36 cellular contexts compared by ENCODE assay signal in genomic region chr7:18555968-18556367, GRCh38.
"Had no signal": no experiment of that assay in that cellular context is flagged by ENCODE, and none has a peak within 500 bp of the region (broad histone marks: within the 10 kb centered on the region; RNA-seq: fewer than 3 reads in every experiment).

No MANE protein-coding gene starts in this region.

- H3K27ac Mint-ChIP-seq: activated CD4-positive, alpha-beta memory T cell treated with anti-CD3 and anti-CD28 coated beads for 36 hours; activated naive CD4-positive, alpha-beta T cell treated with anti-CD3 and anti-CD28 coated beads, Interleukin-2, amount 10 ng/mL, durations not matched to agents 7 days and 5 days; activated naive CD8-positive, alpha-beta T cell treated with anti-CD3 and anti-CD28 coated beads, Interleukin-2, amount 10 ng/mL, durations not matched to agents 7 days and 5 days; dendritic cell treated with granulocyte-macrophage colony-stimulating factor and Interleukin-4, amounts not matched to agents 40 ng/mL and 50 ng/mL, for 4 days; mesothelial cell of epicardium; nephron progenitor cell; stimulated activated memory B cell treated with anti-CD40 and anti-IgM and Interleukin-4, amounts not matched to agents 10 μg/mL and 1 μg/mL and 100 μg/mL, for 72 hours; stimulated activated naive CD8-positive, alpha-beta T cell treated with anti-CD3 and anti-CD28 coated beads, Interleukin-15, amount 100 ng/mL, for 72 hours; T-helper 1 cell treated with Interleukin-12 subunit alpha and Interleukin-12 subunit beta and Interleukin-4 antibody, amounts not matched to agents 30 μg/mL and 1 μg/mL, for 36 hours had no signal

- DNase-seq: activated CD4-positive, alpha-beta memory T cell treated with anti-CD3 and anti-CD28 coated beads for 36 hours; activated CD4-positive, alpha-beta T cell treated with anti-CD3 and anti-CD28 coated beads for 48 hours; activated CD8-positive, alpha-beta memory T cell treated with anti-CD3 and anti-CD28 coated beads, Interleukin-2, amount 50 U/mL, for 4 hours; activated gamma-delta T cell; activated naive CD4-positive, alpha-beta T cell treated with anti-CD3 and anti-CD28 coated beads, Interleukin-2, amount 10 ng/mL, durations not matched to agents 7 days and 5 days; activated naive CD8-positive, alpha-beta T cell treated with anti-CD3 and anti-CD28 coated beads, Interleukin-2, amount 10 ng/mL, durations not matched to agents 7 days and 5 days; activated T-cell treated with anti-CD3 and anti-CD28 coated beads, Interleukin-2, amount 50 U/mL, for 1 hour; brain microvascular endothelial cell; central memory CD4-positive, alpha-beta T cell; gastrocnemius medialis; glutamatergic neuron; islet precursor cell; left colon; naive B cell; nephron progenitor cell; pancreas; psoas muscle; stimulated activated CD4-positive, alpha-beta T cell treated with anti-CD3 and anti-CD28 coated beads, Interleukin-1b, Interleukin-23, amount 100 ng/mL, for 48 hours; stimulated activated CD4-positive, alpha-beta T cell treated with anti-CD3 and anti-CD28 coated beads, Interleukin-4, amount 100 ng/mL, for 4 hours; stimulated activated CD8-positive, alpha-beta memory T cell treated with anti-CD3 and anti-CD28 coated beads, Interleukin-4, amount 100 ng/mL, for 48 hours; stimulated activated naive CD8-positive, alpha-beta T cell treated with anti-CD3 and anti-CD28 coated beads, Interleukin-15, amount 100 ng/mL, for 72 hours; substantia nigra; T-helper 9 cell; thyroid gland; upper lobe of left lung had no signal

- H3K9me3 ChIP-seq: gastrocnemius medialis, neutrophil, pancreas, psoas muscle, right atrium auricular region, thyroid gland, upper lobe of left lung, vagina had no signal

- H3K27ac ChIP-seq: brain microvascular endothelial cell, epithelial cell of prostate, hepatocyte, neutrophil, pancreas, psoas muscle, right atrium auricular region, thyroid gland, upper lobe of left lung, vagina had no signal

- H3K27me3 Mint-ChIP-seq: activated CD4-positive, alpha-beta memory T cell treated with anti-CD3 and anti-CD28 coated beads for 36 hours; activated naive CD4-positive, alpha-beta T cell treated with anti-CD3 and anti-CD28 coated beads, Interleukin-2, amount 10 ng/mL, durations not matched to agents 7 days and 5 days; activated naive CD8-positive, alpha-beta T cell treated with anti-CD3 and anti-CD28 coated beads, Interleukin-2, amount 10 ng/mL, durations not matched to agents 7 days and 5 days; dendritic cell treated with granulocyte-macrophage colony-stimulating factor and Interleukin-4, amounts not matched to agents 40 ng/mL and 50 ng/mL, for 4 days; naive B cell; stimulated activated memory B cell treated with anti-CD40 and anti-IgM and Interleukin-4, amounts not matched to agents 10 μg/mL and 1 μg/mL and 100 μg/mL, for 72 hours; stimulated activated naive CD8-positive, alpha-beta T cell treated with anti-CD3 and anti-CD28 coated beads, Interleukin-15, amount 100 ng/mL, for 72 hours had no signal

- H3K36me3 ChIP-seq: brain microvascular endothelial cell, gastrocnemius medialis, neutrophil, pancreas, right atrium auricular region, thyroid gland, upper lobe of left lung, vagina had no signal

- H3K9me3 Mint-ChIP-seq: activated CD4-positive, alpha-beta memory T cell treated with anti-CD3 and anti-CD28 coated beads for 36 hours; activated naive CD4-positive, alpha-beta T cell treated with anti-CD3 and anti-CD28 coated beads, Interleukin-2, amount 10 ng/mL, durations not matched to agents 7 days and 5 days; activated naive CD8-positive, alpha-beta T cell treated with anti-CD3 and anti-CD28 coated beads, Interleukin-2, amount 10 ng/mL, durations not matched to agents 7 days and 5 days; dendritic cell treated with granulocyte-macrophage colony-stimulating factor and Interleukin-4, amounts not matched to agents 40 ng/mL and 50 ng/mL, for 4 days; naive B cell; nephron progenitor cell; T-helper 1 cell treated with Interleukin-12 subunit alpha and Interleukin-12 subunit beta and Interleukin-4 antibody, amounts not matched to agents 30 μg/mL and 1 μg/mL, for 36 hours had no signal

- H3K36me3 Mint-ChIP-seq: activated CD4-positive, alpha-beta memory T cell treated with anti-CD3 and anti-CD28 coated beads for 36 hours; activated naive CD4-positive, alpha-beta T cell treated with anti-CD3 and anti-CD28 coated beads, Interleukin-2, amount 10 ng/mL, durations not matched to agents 7 days and 5 days; activated naive CD8-positive, alpha-beta T cell treated with anti-CD3 and anti-CD28 coated beads, Interleukin-2, amount 10 ng/mL, durations not matched to agents 7 days and 5 days; mesothelial cell of epicardium had no signal

- H3K4me1 Mint-ChIP-seq: activated naive CD4-positive, alpha-beta T cell treated with anti-CD3 and anti-CD28 coated beads, Interleukin-2, amount 10 ng/mL, durations not matched to agents 7 days and 5 days; activated naive CD8-positive, alpha-beta T cell treated with anti-CD3 and anti-CD28 coated beads, Interleukin-2, amount 10 ng/mL, durations not matched to agents 7 days and 5 days; stimulated activated naive CD8-positive, alpha-beta T cell treated with anti-CD3 and anti-CD28 coated beads, Interleukin-15, amount 100 ng/mL, for 72 hours had no signal

- ATAC-seq: activated CD4-positive, CD25-positive, alpha-beta regulatory T cell treated with anti-CD3 and anti-CD28 coated beads, Interleukin-2, amount 50 U/mL, for 24 hours; gastrocnemius medialis; left colon; pancreas; psoas muscle; stimulated activated memory B cell treated with anti-CD40 and anti-IgM and Interleukin-4, amounts not matched to agents 10 μg/mL and 1 μg/mL and 100 μg/mL, for 72 hours; stimulated activated naive CD8-positive, alpha-beta T cell treated with anti-CD3 and anti-CD28 coated beads, Interleukin-15, amount 100 ng/mL, for 72 hours had no signal

- H3K4me3 ChIP-seq: gastrocnemius medialis, hepatocyte, pancreas, psoas muscle, right atrium auricular region, smooth muscle cell, thyroid gland, upper lobe of left lung, vagina had no signal

- H3K27me3 ChIP-seq: brain microvascular endothelial cell, gastrocnemius medialis, hepatocyte, neutrophil, pancreas, right atrium auricular region, thyroid gland, upper lobe of left lung, vagina had no signal

- H3K4me3 Mint-ChIP-seq: activated CD4-positive, alpha-beta memory T cell treated with anti-CD3 and anti-CD28 coated beads for 36 hours; activated naive CD4-positive, alpha-beta T cell treated with anti-CD3 and anti-CD28 coated beads, Interleukin-2, amount 10 ng/mL, durations not matched to agents 7 days and 5 days; activated naive CD8-positive, alpha-beta T cell treated with anti-CD3 and anti-CD28 coated beads, Interleukin-2, amount 10 ng/mL, durations not matched to agents 7 days and 5 days; dendritic cell treated with granulocyte-macrophage colony-stimulating factor and Interleukin-4, amounts not matched to agents 40 ng/mL and 50 ng/mL, for 4 days; mesothelial cell of epicardium; naive B cell; nephron progenitor cell; stimulated activated memory B cell treated with anti-CD40 and anti-IgM and Interleukin-4, amounts not matched to agents 10 μg/mL and 1 μg/mL and 100 μg/mL, for 72 hours; stimulated activated naive CD8-positive, alpha-beta T cell treated with anti-CD3 and anti-CD28 coated beads, Interleukin-15, amount 100 ng/mL, for 72 hours; T-helper 1 cell treated with Interleukin-12 subunit alpha and Interleukin-12 subunit beta and Interleukin-4 antibody, amounts not matched to agents 30 μg/mL and 1 μg/mL, for 36 hours had no signal
